ENCODE assay signal across 10 cellular contexts in the genomic region with DNA sequence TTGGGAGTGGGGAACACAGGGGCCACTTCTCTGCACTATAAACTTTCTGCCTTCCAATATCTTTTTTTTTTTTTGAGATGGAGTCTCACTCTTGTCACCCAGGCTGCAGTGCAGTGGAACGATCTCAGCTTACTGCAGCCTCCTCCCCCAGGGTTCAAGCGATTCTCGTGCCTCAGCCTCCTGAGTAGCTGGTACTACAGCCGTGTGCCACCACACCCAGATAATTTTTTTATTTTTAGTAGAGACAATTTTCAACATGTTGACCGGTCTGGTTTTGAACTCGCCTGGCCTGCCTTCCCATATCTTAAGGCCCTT. TPM values are rescaled to one million over a fixed set of nuclear protein-coding genes. Genes with fewer than 3 reads are reported as not detected.
DNase-seq lines count a peak whose midpoint lies in the region; ATAC-seq, FAIRE-seq and TF ChIP-seq lines count a peak whose summit lies in the region.
"Had no signal": no experiment of that assay in that cellular context is flagged by ENCODE, and none has a peak within 500 bp of the region (broad histone marks: within the 10 kb centered on the region; RNA-seq: fewer than 3 reads in every experiment).

No MANE protein-coding gene starts in this region.

- H3K27ac Mint-ChIP-seq in CD8-positive, alpha-beta memory T cell: peak overlapping the region; percentile 96 to 100 (median 99)
- H3K27ac Mint-ChIP-seq in osteocyte (ENCODE audit: unreplicated experiment): peak overlapping the region; percentile 100

- no peak overlapping the region for H2AFZ ChIP-seq in endothelial cell of umbilical vein (ENCODE audit: low read depth, low read length)

- H3K27me3 Mint-ChIP-seq in CD8-positive, alpha-beta memory T cell: no peaks in the 10 kb centered on the region
- H3K27me3 Mint-ChIP-seq in osteocyte (ENCODE audit: unreplicated experiment): no peaks in the 10 kb centered on the region

- H4K20me1 ChIP-seq in endothelial cell of umbilical vein (replicated peaks; ENCODE audit: control insufficient read depth, extremely low read depth, insufficient read depth, low read length): peaks cover 5% of the 10 kb centered on the region

- H3K4me1 ChIP-seq in CD8-positive, alpha-beta memory T cell (ENCODE audit: insufficient read depth, low read length): peaks cover 39% of the 10 kb centered on the region
- H3K4me1 ChIP-seq in RWPE2 (ENCODE audit: insufficient read depth, poor library complexity, severe bottlenecking) (peaks cover 24% of the 10 kb centered on the region), endothelial cell of umbilical vein (ENCODE audit: control insufficient read depth, extremely low read depth, insufficient read depth, low read length) (peaks cover 45% of the 10 kb centered on the region)

- peaks cover 60% of the 10 kb centered on the region for H3K79me2 ChIP-seq in endothelial cell of umbilical vein (ENCODE audit: control insufficient read depth, insufficient read depth, low read length)

- H3K36me3 ChIP-seq in CD8-positive, alpha-beta memory T cell (ENCODE audit: insufficient read depth, low read length): peaks cover 53% of the 10 kb centered on the region
- H3K36me3 ChIP-seq in RWPE2 (ENCODE audit: low read depth) (peaks cover 73% of the 10 kb centered on the region), endothelial cell of umbilical vein (ENCODE audit: control insufficient read depth in 2 of 2, extremely low read depth in 1 of 2, insufficient read depth in 2 of 2, low read length in 2 of 2) (peaks cover 28 to 36% of the 10 kb centered on the region in 2 experiments)

- H3K4me3 ChIP-seq in CD8-positive, alpha-beta memory T cell (ENCODE audit: low read length): peak overlapping the region; percentile 99
- H3K4me3 ChIP-seq in RWPE2 (ENCODE audit: severe bottlenecking): peak overlapping the region; percentile 66
- peak overlapping the region; percentile 75 to 100 (median 95) for H3K4me3 ChIP-seq in endothelial cell of umbilical vein (replicated peaks in 1 of 3; ENCODE audit: insufficient read depth in 1 of 3, low read depth in 1 of 3, low read length in 3 of 3)

- FAIRE-seq in endothelial cell of umbilical vein (lab: Jason Lieb, UNC): peak; percentile 40

- H3K9me3 ChIP-seq in CD8-positive, alpha-beta memory T cell (ENCODE audit: low read length): no peaks in the 10 kb centered on the region
- H3K9me3 ChIP-seq in RWPE2 (ENCODE audit: severe bottlenecking) (no peaks in the 10 kb centered on the region), endothelial cell of umbilical vein (replicated peaks; ENCODE audit: control insufficient read depth, insufficient read depth, low read length) (no peaks in the 10 kb centered on the region)
- H3K9me3 ChIP-seq: mucosa of descending colon had no signal

- CTCF ChIA-PET in CD8-positive, alpha-beta memory T cell (lab: Charles Lee): interaction anchor here (0.7 to 4.2 kb wide), 7 partner anchors 23 to 157 kb away, joined by 3 to 32 read pairs (median 11); a partner anchor contains a TSS
- CTCF ChIA-PET in endothelial cell of umbilical vein (lab: Charles Lee): interaction anchor here (1.0 kb wide), 1 partner anchor 96 kb away, joined by 4 read pairs; no protein-coding TSS in a partner anchor

- peaks cover 51 to 57% (median 54%) of the 10 kb centered on the region in 3 donors for H3K4me1 Mint-ChIP-seq in CD8-positive, alpha-beta memory T cell
- peaks cover 53% of the 10 kb centered on the region for H3K4me1 Mint-ChIP-seq in osteocyte (ENCODE audit: unreplicated experiment)

- no peaks in the 10 kb centered on the region for H3K27me3 ChIP-seq in CD8-positive, alpha-beta memory T cell (ENCODE audit: insufficient read depth, low read length, poor library complexity, severe bottlenecking)
- H3K27me3 ChIP-seq in RWPE2 (ENCODE audit: insufficient read depth, poor library complexity, severe bottlenecking) (no peaks in the 10 kb centered on the region), endothelial cell of umbilical vein (ENCODE audit: control insufficient read depth in 2 of 2, insufficient read depth in 2 of 2, low read length in 2 of 2) (no peaks in the 10 kb centered on the region)

- TF ChIP-seq POLR2A in endothelial cell of umbilical vein (IDR thresholded peaks at IDR 0.05; ENCODE audit: low read depth, low read length): no peak

- H3K27ac ChIP-seq in CD8-positive, alpha-beta memory T cell (ENCODE audit: low read depth, low read length): peak overlapping the region; percentile 99
- H3K27ac ChIP-seq in RWPE2 (ENCODE audit: poor library complexity, severe bottlenecking): peak overlapping the region; percentile 92
- H3K27ac ChIP-seq in endothelial cell of umbilical vein (ENCODE audit: insufficient read depth, low read depth, low read length): peak overlapping the region; percentile 100

- ATAC-seq in RWPE2 (ENCODE audit: low read depth) (no peak), GM21360 (IDR thresholded peaks at IDR 0.05; ENCODE audit: unreplicated experiment) (no peak)

- H3K4me3 Mint-ChIP-seq in CD8-positive, alpha-beta memory T cell: peak overlapping the region; percentile 99 to 100 (median 100)
- H3K4me3 Mint-ChIP-seq in osteocyte (ENCODE audit: unreplicated experiment): peak overlapping the region; percentile 100

- POLR2A ChIA-PET in CD8-positive, alpha-beta memory T cell (lab: Charles Lee): interaction anchor here (0.7 to 3.4 kb wide), 10 partner anchors 27 to 935 kb away, joined by 3 to 54 read pairs (median 21); a partner anchor contains a TSS
- POLR2A ChIA-PET in endothelial cell of umbilical vein (lab: Charles Lee): interaction anchor here (0.5 to 2.3 kb wide), 5 partner anchors 17 to 96 kb away, joined by 5 to 25 read pairs (median 10); a partner anchor contains a TSS

- no peaks in the 10 kb centered on the region for H3K9me1 ChIP-seq in endothelial cell of umbilical vein (replicated peaks; ENCODE audit: control insufficient read depth, extremely low read depth, insufficient read depth, low read length)

- H3K4me2 ChIP-seq in endothelial cell of umbilical vein (ENCODE audit: insufficient read depth, low read length): peak overlapping the region; percentile 94

- peak overlapping the region; percentile 100 for H3K9ac ChIP-seq in endothelial cell of umbilical vein (replicated peaks; ENCODE audit: extremely low read depth, insufficient read depth, low read length)

- intact Hi-C loops in endothelial cell of umbilical vein (cut with micrococcal nuclease): loop anchor here (5.0 kb wide), 3 partner anchors 110 to 485 kb away; a partner anchor contains a TSS

- DNase-seq in CD8-positive, alpha-beta memory T cell: no peak
- DNase-seq in RWPE2 (ENCODE audit: low spot score): no peak
- DNase-seq in endothelial cell of umbilical vein (ENCODE audit: low read depth, low spot score): no peak
- no peak for DNase-seq in osteocyte (ENCODE audit: extremely low spot score, unreplicated experiment)
- DNase-seq in DMS53 (lab: John Stamatoyannopoulos, UW): no peak
- DNase-seq in HuH-7 (ENCODE audit: low spot score): no peak
- no peak for DNase-seq in NCI-H2029 (lab: John Stamatoyannopoulos, UW)
- DNase-seq: mucosa of descending colon, NCI-H748 treated with DMSO at 0.1 percent for 48 hours had no signal

- no peaks in the 10 kb centered on the region for H3K9me3 Mint-ChIP-seq in CD8-positive, alpha-beta memory T cell
- no peaks in the 10 kb centered on the region for H3K9me3 Mint-ChIP-seq in osteocyte (ENCODE audit: unreplicated experiment)

- TF ChIP-seq CTCF in RWPE2 (IDR thresholded peaks at IDR 0.05; ENCODE audit: poor library complexity, severe bottlenecking): no peak
- no peak for TF ChIP-seq CTCF in endothelial cell of umbilical vein (IDR thresholded peaks at IDR 0.05; ENCODE audit: extremely low read depth in 1 of 2, insufficient read depth in 1 of 2, low read depth in 1 of 2, low read length in 2 of 2)
- TF ChIP-seq CTCF in osteocyte (IDR thresholded peaks at IDR 0.05): no peak

- dilution Hi-C loops in endothelial cell of umbilical vein (cut with MboI; ENCODE audit: extremely low pct_ligation_motif_present, low sequenced_read_pairs): no loop called here

- peaks cover 16 to 70% (median 21%) of the 10 kb centered on the region in 3 donors for H3K36me3 Mint-ChIP-seq in CD8-positive, alpha-beta memory T cell
- peaks cover 48% of the 10 kb centered on the region for H3K36me3 Mint-ChIP-seq in osteocyte (ENCODE audit: unreplicated experiment)

- no TSS peak for BruUV-seq in endothelial cell of umbilical vein (replicated peaks; lab: Mats Ljungman, UMichigan)

RNA-seq across cellular contexts. Expression of a gene that starts 1.7 kb away (rescaled TPM):
- 100 to 1,000 TPM; 426 to 430 TPM for total RNA-seq in CD8-positive, alpha-beta memory T cell
- 180 TPM for polyA plus RNA-seq in CD8-positive, alpha-beta memory T cell
- total RNA-seq in endothelial cell of umbilical vein (190 and 208 TPM in 2 replicates), osteocyte (326 and 362 TPM in 2 replicates)
- 337 and 344 TPM in 2 replicates for polyA plus RNA-seq in endothelial cell of umbilical vein
- polyA plus RNA-seq in endothelial cell of umbilical vein (2011; cell fraction: cytosol; rRNA removed): 198 and 221 TPM in 2 replicates
- 576 and 592 TPM in 2 replicates for polyA plus RNA-seq in endothelial cell of umbilical vein (2011; cell fraction: nucleus; rRNA removed)
- 149 and 184 TPM in 2 replicates for polyA plus RNA-seq in endothelial cell of umbilical vein (2012)
- polyA minus RNA-seq in endothelial cell of umbilical vein: 194 and 205 TPM in 2 replicates
- 579 TPM for polyA minus RNA-seq in endothelial cell of umbilical vein (2011; cell fraction: cytosol; rRNA and poly(A)+ RNA removed)
- polyA minus RNA-seq in endothelial cell of umbilical vein (2011; cell fraction: nucleus; rRNA and poly(A)+ RNA removed): 229 and 240 TPM in 2 replicates

RNA-seq across cellular contexts. Expression of a gene that starts 38.8 kb away (rescaled TPM):
- not detected for total RNA-seq in CD8-positive, alpha-beta memory T cell
- polyA plus RNA-seq in CD8-positive, alpha-beta memory T cell: not detected
- total RNA-seq in endothelial cell of umbilical vein (not detected in 2 replicates), osteocyte (0.27 and 0.31 TPM in 2 replicates)
- polyA plus RNA-seq in endothelial cell of umbilical vein: not detected in 2 replicates
- polyA plus RNA-seq in endothelial cell of umbilical vein (2011; cell fraction: cytosol; rRNA removed): not detected in 2 replicates
- polyA plus RNA-seq in endothelial cell of umbilical vein (2011; cell fraction: nucleus; rRNA removed): not detected in 2 replicates
- polyA plus RNA-seq in endothelial cell of umbilical vein (2012): not detected in 2 replicates
- polyA minus RNA-seq in endothelial cell of umbilical vein: not detected in 2 replicates
- not detected for polyA minus RNA-seq in endothelial cell of umbilical vein (2011; cell fraction: cytosol; rRNA and poly(A)+ RNA removed)
- not detected in 2 replicates for polyA minus RNA-seq in endothelial cell of umbilical vein (2011; cell fraction: nucleus; rRNA and poly(A)+ RNA removed)

RNA-seq across cellular contexts. Expression of a gene that starts 43.0 kb away (rescaled TPM):
- total RNA-seq in CD8-positive, alpha-beta memory T cell: 100 to 1,000 TPM; 124 to 131 TPM
- polyA plus RNA-seq in CD8-positive, alpha-beta memory T cell: 42.4 TPM
- 51.7 and 51.8 TPM in 2 replicates for total RNA-seq in endothelial cell of umbilical vein
- 44.7 and 44.8 TPM in 2 replicates for polyA plus RNA-seq in endothelial cell of umbilical vein
- polyA plus RNA-seq in endothelial cell of umbilical vein (2011; cell fraction: cytosol; rRNA removed): 42.0 and 42.4 TPM in 2 replicates
- 86.8 and 87.9 TPM in 2 replicates for polyA plus RNA-seq in endothelial cell of umbilical vein (2011; cell fraction: nucleus; rRNA removed)
- polyA plus RNA-seq in endothelial cell of umbilical vein (2012): 41.8 and 42.0 TPM in 2 replicates
- polyA minus RNA-seq in endothelial cell of umbilical vein: 72.7 and 87.6 TPM in 2 replicates
- polyA minus RNA-seq in endothelial cell of umbilical vein (2011; cell fraction: cytosol; rRNA and poly(A)+ RNA removed): 87.2 TPM
- polyA minus RNA-seq in endothelial cell of umbilical vein (2011; cell fraction: nucleus; rRNA and poly(A)+ RNA removed): 97.3 and 116 TPM in 2 replicates
- 40.5 and 42.1 TPM in 2 replicates for total RNA-seq in osteocyte

RNA-seq across cellular contexts. Expression of a gene that starts 49.7 kb away (rescaled TPM):
- total RNA-seq in CD8-positive, alpha-beta memory T cell: under 1 TPM in 1 of 2 experiments, not detected in 1; 0.50 TPM
- 0.66 TPM for polyA plus RNA-seq in CD8-positive, alpha-beta memory T cell
- total RNA-seq in endothelial cell of umbilical vein (not detected in 2 replicates), osteocyte (not detected in 2 replicates)
- polyA plus RNA-seq in endothelial cell of umbilical vein: not detected in 2 replicates
- polyA plus RNA-seq in endothelial cell of umbilical vein (2011; cell fraction: cytosol; rRNA removed): not detected in 2 replicates
- not detected in 2 replicates for polyA plus RNA-seq in endothelial cell of umbilical vein (2011; cell fraction: nucleus; rRNA removed)
- polyA plus RNA-seq in endothelial cell of umbilical vein (2012): not detected in 2 replicates
- not detected in 2 replicates for polyA minus RNA-seq in endothelial cell of umbilical vein
- not detected for polyA minus RNA-seq in endothelial cell of umbilical vein (2011; cell fraction: cytosol; rRNA and poly(A)+ RNA removed)
- not detected in 2 replicates for polyA minus RNA-seq in endothelial cell of umbilical vein (2011; cell fraction: nucleus; rRNA and poly(A)+ RNA removed)
- total RNA-seq: mucosa of descending colon had no signal

RNA-seq across cellular contexts. Expression of a gene that starts 50.5 kb away (rescaled TPM):
- 10 to 100 TPM; 34.7 to 35.3 TPM for total RNA-seq in CD8-positive, alpha-beta memory T cell
- polyA plus RNA-seq in CD8-positive, alpha-beta memory T cell: 37.2 TPM
- total RNA-seq in endothelial cell of umbilical vein: 41.3 and 42.8 TPM in 2 replicates
- 46.4 and 50.7 TPM in 2 replicates for polyA plus RNA-seq in endothelial cell of umbilical vein
- 42.9 and 45.1 TPM in 2 replicates for polyA plus RNA-seq in endothelial cell of umbilical vein (2011; cell fraction: cytosol; rRNA removed)
- polyA plus RNA-seq in endothelial cell of umbilical vein (2011; cell fraction: nucleus; rRNA removed): 42.6 and 48.9 TPM in 2 replicates
- 36.1 and 49.4 TPM in 2 replicates for polyA plus RNA-seq in endothelial cell of umbilical vein (2012)
- polyA minus RNA-seq in endothelial cell of umbilical vein: 59.2 and 65.6 TPM in 2 replicates
- polyA minus RNA-seq in endothelial cell of umbilical vein (2011; cell fraction: cytosol; rRNA and poly(A)+ RNA removed): 35.4 TPM
- 26.8 and 30.0 TPM in 2 replicates for polyA minus RNA-seq in endothelial cell of umbilical vein (2011; cell fraction: nucleus; rRNA and poly(A)+ RNA removed)
- total RNA-seq in osteocyte: 65.3 and 71.0 TPM in 2 replicates
